1 cellular context compared by ENCODE assay signal in the genomic region with DNA sequence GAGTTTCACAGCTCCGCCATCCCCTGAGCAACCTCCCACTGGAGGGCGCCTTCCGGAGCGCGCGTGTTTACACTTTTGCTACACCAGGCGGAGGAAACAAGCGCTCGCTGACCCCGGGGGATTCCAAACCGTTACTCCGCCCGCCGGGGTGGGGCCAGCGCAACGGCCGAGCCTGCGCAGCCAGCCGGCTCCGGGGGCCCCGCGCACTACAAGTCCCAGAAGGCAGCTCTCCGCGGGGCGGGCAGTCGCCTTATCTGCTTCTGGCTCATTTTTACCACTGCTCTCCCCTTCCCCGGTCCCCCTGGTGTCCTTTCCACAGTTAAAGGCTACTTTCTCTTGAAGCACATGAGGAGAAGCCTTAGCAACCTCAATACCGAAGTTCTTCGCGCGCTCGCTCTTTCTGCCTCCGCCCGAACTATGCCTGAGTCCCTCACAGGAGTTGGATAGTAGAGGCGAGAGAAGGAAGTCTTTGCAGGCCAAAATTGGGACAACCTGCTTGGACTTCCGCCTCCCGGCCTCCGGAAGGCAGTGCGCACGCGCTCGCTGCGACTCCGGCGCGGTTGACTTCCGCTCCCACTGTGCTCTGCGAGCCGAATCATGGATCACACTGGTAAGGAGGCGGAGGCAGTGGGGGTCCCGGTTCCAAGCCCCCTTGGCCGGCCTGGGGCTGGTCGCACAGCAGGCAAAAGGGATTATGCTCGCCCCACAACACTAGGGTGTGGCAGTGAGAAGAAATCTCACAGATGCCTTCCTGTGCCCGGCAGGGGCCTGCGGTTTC.
TF ChIP-seq lines count a peak whose summit lies in the region.

A gene with protein sequence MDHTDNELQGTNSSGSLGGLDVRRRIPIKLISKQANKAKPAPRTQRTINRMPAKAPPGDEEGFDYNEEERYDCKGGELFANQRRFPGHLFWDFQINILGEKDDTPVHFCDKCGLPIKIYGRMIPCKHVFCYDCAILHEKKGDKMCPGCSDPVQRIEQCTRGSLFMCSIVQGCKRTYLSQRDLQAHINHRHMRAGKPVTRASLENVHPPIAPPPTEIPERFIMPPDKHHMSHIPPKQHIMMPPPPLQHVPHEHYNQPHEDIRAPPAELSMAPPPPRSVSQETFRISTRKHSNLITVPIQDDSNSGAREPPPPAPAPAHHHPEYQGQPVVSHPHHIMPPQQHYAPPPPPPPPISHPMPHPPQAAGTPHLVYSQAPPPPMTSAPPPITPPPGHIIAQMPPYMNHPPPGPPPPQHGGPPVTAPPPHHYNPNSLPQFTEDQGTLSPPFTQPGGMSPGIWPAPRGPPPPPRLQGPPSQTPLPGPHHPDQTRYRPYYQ (plus strand): TSS at position 576 of the 778 bp plus-strand sequence. CDS start 22 bp downstream, at position 598.

TF ChIP-seq in K562, 482 proteins besides CTCF, POLR2A, EP300 and RAD21 (continued from another document and continues in another):
- TF ChIP-seq, protein P1, sequence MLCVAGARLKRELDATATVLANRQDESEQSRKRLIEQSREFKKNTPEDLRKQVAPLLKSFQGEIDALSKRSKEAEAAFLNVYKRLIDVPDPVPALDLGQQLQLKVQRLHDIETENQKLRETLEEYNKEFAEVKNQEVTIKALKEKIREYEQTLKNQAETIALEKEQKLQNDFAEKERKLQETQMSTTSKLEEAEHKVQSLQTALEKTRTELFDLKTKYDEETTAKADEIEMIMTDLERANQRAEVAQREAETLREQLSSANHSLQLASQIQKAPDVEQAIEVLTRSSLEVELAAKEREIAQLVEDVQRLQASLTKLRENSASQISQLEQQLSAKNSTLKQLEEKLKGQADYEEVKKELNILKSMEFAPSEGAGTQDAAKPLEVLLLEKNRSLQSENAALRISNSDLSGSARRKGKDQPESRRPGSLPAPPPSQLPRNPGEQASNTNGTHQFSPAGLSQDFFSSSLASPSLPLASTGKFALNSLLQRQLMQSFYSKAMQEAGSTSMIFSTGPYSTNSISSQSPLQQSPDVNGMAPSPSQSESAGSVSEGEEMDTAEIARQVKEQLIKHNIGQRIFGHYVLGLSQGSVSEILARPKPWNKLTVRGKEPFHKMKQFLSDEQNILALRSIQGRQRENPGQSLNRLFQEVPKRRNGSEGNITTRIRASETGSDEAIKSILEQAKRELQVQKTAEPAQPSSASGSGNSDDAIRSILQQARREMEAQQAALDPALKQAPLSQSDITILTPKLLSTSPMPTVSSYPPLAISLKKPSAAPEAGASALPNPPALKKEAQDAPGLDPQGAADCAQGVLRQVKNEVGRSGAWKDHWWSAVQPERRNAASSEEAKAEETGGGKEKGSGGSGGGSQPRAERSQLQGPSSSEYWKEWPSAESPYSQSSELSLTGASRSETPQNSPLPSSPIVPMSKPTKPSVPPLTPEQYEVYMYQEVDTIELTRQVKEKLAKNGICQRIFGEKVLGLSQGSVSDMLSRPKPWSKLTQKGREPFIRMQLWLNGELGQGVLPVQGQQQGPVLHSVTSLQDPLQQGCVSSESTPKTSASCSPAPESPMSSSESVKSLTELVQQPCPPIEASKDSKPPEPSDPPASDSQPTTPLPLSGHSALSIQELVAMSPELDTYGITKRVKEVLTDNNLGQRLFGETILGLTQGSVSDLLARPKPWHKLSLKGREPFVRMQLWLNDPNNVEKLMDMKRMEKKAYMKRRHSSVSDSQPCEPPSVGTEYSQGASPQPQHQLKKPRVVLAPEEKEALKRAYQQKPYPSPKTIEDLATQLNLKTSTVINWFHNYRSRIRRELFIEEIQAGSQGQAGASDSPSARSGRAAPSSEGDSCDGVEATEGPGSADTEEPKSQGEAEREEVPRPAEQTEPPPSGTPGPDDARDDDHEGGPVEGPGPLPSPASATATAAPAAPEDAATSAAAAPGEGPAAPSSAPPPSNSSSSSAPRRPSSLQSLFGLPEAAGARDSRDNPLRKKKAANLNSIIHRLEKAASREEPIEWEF (CRISPR knock-in tag; IDR thresholded peaks at IDR 0.05) = no peak
- TF ChIP-seq TCF7L2 (IDR thresholded peaks at IDR 0.05; ENCODE audit: low read depth, low read length) (peak; percentile 22; the same call in 1 of the 2 replicates), SIRT6 (IDR thresholded peaks at IDR 0.05; ENCODE audit: low read depth, low read length) (no peak), ZNF165 (CRISPR knock-in tag; IDR thresholded peaks at IDR 0.05; ENCODE audit: borderline replicate concordance) (no peak), EP400 (IDR thresholded peaks at IDR 0.05) (peak; percentile 97), DIDO1 (tag; IDR thresholded peaks at IDR 0.05; ENCODE audit: low read depth) (peak; percentile 70; the same call in 1 of the 2 replicates), HDGF (IDR thresholded peaks at IDR 0.05) (no peak), HNRNPUL1 (IDR thresholded peaks at IDR 0.05; ENCODE audit: low read length) (no peak), MTA2 (IDR thresholded peaks at IDR 0.05; ENCODE audit: low read depth) (no peak), SPI1 (IDR thresholded peaks at IDR 0.05; ENCODE audit: borderline replicate concordance, low read depth, low read length) (peak; percentile 94), LARP7 (IDR thresholded peaks at IDR 0.05) (no peak), SNIP1 (IDR thresholded peaks at IDR 0.05; ENCODE audit: low read depth) (no peak), RBM17 (IDR thresholded peaks at IDR 0.05; ENCODE audit: borderline replicate concordance, low read depth, low read length) (no peak), RAD51 (IDR thresholded peaks at IDR 0.05; ENCODE audit: borderline replicate concordance, low read depth) (peak; percentile 6; the same call in 1 of the 2 replicates), GABPB1 (CRISPR knock-in tag; IDR thresholded peaks at IDR 0.05) (peak; percentile 94)
- TF ChIP-seq, protein P2, sequence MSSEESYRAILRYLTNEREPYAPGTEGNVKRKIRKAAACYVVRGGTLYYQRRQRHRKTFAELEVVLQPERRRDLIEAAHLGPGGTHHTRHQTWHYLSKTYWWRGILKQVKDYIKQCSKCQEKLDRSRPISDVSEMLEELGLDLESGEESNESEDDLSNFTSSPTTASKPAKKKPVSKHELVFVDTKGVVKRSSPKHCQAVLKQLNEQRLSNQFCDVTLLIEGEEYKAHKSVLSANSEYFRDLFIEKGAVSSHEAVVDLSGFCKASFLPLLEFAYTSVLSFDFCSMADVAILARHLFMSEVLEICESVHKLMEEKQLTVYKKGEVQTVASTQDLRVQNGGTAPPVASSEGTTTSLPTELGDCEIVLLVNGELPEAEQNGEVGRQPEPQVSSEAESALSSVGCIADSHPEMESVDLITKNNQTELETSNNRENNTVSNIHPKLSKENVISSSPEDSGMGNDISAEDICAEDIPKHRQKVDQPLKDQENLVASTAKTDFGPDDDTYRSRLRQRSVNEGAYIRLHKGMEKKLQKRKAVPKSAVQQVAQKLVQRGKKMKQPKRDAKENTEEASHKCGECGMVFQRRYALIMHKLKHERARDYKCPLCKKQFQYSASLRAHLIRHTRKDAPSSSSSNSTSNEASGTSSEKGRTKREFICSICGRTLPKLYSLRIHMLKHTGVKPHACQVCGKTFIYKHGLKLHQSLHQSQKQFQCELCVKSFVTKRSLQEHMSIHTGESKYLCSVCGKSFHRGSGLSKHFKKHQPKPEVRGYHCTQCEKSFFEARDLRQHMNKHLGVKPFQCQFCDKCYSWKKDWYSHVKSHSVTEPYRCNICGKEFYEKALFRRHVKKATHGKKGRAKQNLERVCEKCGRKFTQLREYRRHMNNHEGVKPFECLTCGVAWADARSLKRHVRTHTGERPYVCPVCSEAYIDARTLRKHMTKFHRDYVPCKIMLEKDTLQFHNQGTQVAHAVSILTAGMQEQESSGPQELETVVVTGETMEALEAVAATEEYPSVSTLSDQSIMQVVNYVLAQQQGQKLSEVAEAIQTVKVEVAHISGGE (CRISPR knock-in tag; IDR thresholded peaks at IDR 0.05) = peak in 2 of 3 experiments; percentile 43 to 94; a peak in 3 of 6 replicates
- TF ChIP-seq, protein P3, sequence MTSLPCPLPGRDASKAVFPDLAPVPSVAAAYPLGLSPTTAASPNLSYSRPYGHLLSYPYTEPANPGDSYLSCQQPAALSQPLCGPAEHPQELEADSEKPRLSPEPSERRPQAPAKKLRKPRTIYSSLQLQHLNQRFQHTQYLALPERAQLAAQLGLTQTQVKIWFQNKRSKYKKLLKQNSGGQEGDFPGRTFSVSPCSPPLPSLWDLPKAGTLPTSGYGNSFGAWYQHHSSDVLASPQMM (CRISPR knock-in tag; IDR thresholded peaks at IDR 0.05) = no peak
- TF ChIP-seq, protein P4, sequence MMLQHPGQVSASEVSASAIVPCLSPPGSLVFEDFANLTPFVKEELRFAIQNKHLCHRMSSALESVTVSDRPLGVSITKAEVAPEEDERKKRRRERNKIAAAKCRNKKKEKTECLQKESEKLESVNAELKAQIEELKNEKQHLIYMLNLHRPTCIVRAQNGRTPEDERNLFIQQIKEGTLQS (IDR thresholded peaks at IDR 0.05) = no peak
- TF ChIP-seq, protein P4 (CRISPR knock-in tag; conservative IDR thresholded peaks at IDR 0.05) = peak; percentile 52; the same call in 1 of the 2 replicates
- TF ChIP-seq, protein P5, sequence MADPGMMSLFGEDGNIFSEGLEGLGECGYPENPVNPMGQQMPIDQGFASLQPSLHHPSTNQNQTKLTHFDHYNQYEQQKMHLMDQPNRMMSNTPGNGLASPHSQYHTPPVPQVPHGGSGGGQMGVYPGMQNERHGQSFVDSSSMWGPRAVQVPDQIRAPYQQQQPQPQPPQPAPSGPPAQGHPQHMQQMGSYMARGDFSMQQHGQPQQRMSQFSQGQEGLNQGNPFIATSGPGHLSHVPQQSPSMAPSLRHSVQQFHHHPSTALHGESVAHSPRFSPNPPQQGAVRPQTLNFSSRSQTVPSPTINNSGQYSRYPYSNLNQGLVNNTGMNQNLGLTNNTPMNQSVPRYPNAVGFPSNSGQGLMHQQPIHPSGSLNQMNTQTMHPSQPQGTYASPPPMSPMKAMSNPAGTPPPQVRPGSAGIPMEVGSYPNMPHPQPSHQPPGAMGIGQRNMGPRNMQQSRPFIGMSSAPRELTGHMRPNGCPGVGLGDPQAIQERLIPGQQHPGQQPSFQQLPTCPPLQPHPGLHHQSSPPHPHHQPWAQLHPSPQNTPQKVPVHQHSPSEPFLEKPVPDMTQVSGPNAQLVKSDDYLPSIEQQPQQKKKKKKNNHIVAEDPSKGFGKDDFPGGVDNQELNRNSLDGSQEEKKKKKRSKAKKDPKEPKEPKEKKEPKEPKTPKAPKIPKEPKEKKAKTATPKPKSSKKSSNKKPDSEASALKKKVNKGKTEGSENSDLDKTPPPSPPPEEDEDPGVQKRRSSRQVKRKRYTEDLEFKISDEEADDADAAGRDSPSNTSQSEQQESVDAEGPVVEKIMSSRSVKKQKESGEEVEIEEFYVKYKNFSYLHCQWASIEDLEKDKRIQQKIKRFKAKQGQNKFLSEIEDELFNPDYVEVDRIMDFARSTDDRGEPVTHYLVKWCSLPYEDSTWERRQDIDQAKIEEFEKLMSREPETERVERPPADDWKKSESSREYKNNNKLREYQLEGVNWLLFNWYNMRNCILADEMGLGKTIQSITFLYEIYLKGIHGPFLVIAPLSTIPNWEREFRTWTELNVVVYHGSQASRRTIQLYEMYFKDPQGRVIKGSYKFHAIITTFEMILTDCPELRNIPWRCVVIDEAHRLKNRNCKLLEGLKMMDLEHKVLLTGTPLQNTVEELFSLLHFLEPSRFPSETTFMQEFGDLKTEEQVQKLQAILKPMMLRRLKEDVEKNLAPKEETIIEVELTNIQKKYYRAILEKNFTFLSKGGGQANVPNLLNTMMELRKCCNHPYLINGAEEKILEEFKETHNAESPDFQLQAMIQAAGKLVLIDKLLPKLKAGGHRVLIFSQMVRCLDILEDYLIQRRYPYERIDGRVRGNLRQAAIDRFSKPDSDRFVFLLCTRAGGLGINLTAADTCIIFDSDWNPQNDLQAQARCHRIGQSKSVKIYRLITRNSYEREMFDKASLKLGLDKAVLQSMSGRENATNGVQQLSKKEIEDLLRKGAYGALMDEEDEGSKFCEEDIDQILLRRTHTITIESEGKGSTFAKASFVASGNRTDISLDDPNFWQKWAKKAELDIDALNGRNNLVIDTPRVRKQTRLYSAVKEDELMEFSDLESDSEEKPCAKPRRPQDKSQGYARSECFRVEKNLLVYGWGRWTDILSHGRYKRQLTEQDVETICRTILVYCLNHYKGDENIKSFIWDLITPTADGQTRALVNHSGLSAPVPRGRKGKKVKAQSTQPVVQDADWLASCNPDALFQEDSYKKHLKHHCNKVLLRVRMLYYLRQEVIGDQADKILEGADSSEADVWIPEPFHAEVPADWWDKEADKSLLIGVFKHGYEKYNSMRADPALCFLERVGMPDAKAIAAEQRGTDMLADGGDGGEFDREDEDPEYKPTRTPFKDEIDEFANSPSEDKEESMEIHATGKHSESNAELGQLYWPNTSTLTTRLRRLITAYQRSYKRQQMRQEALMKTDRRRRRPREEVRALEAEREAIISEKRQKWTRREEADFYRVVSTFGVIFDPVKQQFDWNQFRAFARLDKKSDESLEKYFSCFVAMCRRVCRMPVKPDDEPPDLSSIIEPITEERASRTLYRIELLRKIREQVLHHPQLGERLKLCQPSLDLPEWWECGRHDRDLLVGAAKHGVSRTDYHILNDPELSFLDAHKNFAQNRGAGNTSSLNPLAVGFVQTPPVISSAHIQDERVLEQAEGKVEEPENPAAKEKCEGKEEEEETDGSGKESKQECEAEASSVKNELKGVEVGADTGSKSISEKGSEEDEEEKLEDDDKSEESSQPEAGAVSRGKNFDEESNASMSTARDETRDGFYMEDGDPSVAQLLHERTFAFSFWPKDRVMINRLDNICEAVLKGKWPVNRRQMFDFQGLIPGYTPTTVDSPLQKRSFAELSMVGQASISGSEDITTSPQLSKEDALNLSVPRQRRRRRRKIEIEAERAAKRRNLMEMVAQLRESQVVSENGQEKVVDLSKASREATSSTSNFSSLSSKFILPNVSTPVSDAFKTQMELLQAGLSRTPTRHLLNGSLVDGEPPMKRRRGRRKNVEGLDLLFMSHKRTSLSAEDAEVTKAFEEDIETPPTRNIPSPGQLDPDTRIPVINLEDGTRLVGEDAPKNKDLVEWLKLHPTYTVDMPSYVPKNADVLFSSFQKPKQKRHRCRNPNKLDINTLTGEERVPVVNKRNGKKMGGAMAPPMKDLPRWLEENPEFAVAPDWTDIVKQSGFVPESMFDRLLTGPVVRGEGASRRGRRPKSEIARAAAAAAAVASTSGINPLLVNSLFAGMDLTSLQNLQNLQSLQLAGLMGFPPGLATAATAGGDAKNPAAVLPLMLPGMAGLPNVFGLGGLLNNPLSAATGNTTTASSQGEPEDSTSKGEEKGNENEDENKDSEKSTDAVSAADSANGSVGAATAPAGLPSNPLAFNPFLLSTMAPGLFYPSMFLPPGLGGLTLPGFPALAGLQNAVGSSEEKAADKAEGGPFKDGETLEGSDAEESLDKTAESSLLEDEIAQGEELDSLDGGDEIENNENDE (IDR thresholded peaks at IDR 0.05; ENCODE audit: low read depth, low read length) = no peak
- TF ChIP-seq, protein P6, sequence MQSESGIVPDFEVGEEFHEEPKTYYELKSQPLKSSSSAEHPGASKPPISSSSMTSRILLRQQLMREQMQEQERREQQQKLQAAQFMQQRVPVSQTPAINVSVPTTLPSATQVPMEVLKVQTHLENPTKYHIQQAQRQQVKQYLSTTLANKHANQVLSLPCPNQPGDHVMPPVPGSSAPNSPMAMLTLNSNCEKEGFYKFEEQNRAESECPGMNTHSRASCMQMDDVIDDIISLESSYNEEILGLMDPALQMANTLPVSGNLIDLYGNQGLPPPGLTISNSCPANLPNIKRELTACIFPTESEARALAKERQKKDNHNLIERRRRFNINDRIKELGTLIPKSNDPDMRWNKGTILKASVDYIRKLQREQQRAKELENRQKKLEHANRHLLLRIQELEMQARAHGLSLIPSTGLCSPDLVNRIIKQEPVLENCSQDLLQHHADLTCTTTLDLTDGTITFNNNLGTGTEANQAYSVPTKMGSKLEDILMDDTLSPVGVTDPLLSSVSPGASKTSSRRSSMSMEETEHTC (IDR thresholded peaks at IDR 0.05) = peak; percentile 63; the same call in 1 of the 2 replicates
